ENCODE assay signal across 8 cellular contexts in genomic region chr14:24113379-24113800, GRCh38. TPM values are rescaled to one million over a fixed set of nuclear protein-coding genes. Genes with fewer than 3 reads are reported as not detected.
DNase-seq lines count a peak whose midpoint lies in the region; ATAC-seq, FAIRE-seq and TF ChIP-seq lines count a peak whose summit lies in the region.

No MANE protein-coding gene starts in this region.

- DNase-seq in bronchial epithelial cell (ENCODE audit: low read depth): no peak
- DNase-seq in mucosa of descending colon: peak in 1 of 3 donors; percentile 39
- DNase-seq in activated effector memory CD4-positive, alpha-beta T cell treated with Interleukin-2 at 50 U/mL for 16 hours: no peak
- no peak for DNase-seq in NCI-H526 (lab: John Stamatoyannopoulos, UW)

- peak overlapping the region; percentile 98 to 100 (median 100) for H3K27ac Mint-ChIP-seq in IgD-negative memory B cell

- H3K27me3 ChIP-seq in ACC112 (ENCODE audit: insufficient read depth, low read length): no peaks in the 10 kb centered on the region
- no peaks in the 10 kb centered on the region for H3K27me3 ChIP-seq in bronchial epithelial cell (ENCODE audit: control insufficient read depth, insufficient read depth, low read length)

- peak overlapping the region; percentile 55 for H2AFZ ChIP-seq in ACC112 (ENCODE audit: low read length, unreplicated experiment)

- H3K4me3 ChIP-seq in ACC112 (ENCODE audit: low read depth, low read length): peak overlapping the region; percentile 91
- H3K4me3 ChIP-seq in bronchial epithelial cell (ENCODE audit: low read depth, low read length): peak overlapping the region; percentile 60
- H3K4me3 ChIP-seq in mucosa of descending colon: peak overlapping the region; percentile 31

- TF ChIP-seq CTCF in bronchial epithelial cell (IDR thresholded peaks at IDR 0.05; ENCODE audit: insufficient read depth, low read length, severe bottlenecking) (no peak), mucosa of descending colon (IDR thresholded peaks at IDR 0.05) (no peak)

- no peaks in the 10 kb centered on the region for H3K36me3 Mint-ChIP-seq in IgD-negative memory B cell

- intact Hi-C loops in mucosa of descending colon (cut with DNase I, micrococcal nuclease): no loop called here

- H3K36me3 ChIP-seq in ACC112 (ENCODE audit: insufficient read depth, low read length) (no peaks in the 10 kb centered on the region; the same call in 1 of the 2 replicates), bronchial epithelial cell (ENCODE audit: control insufficient read depth, insufficient read depth, low read length) (peaks cover 12% of the 10 kb centered on the region), mucosa of descending colon (ENCODE audit: low read depth) (peaks cover 4% of the 10 kb centered on the region)

- H3K9me3 ChIP-seq in mucosa of descending colon: no peaks in the 10 kb centered on the region

- H3K27ac ChIP-seq in ACC112 (ENCODE audit: low read depth, low read length): peak overlapping the region; percentile 89

- FAIRE-seq in bronchial epithelial cell (lab: Jason Lieb, UNC): no peak

- H3K4me1 Mint-ChIP-seq in IgD-negative memory B cell: peaks cover 22 to 25% (median 23%) of the 10 kb centered on the region in 3 donors

- ATAC-seq in mucosa of descending colon (no peak), HG03565 (IDR thresholded peaks at IDR 0.05; ENCODE audit: unreplicated experiment) (no peak), GM19395 (IDR thresholded peaks at IDR 0.05; ENCODE audit: unreplicated experiment) (no peak)

- no peaks in the 10 kb centered on the region for H3K27me3 Mint-ChIP-seq in IgD-negative memory B cell

- H3K4me1 ChIP-seq in ACC112 (ENCODE audit: control insufficient read depth, insufficient read depth, low read length, unreplicated experiment) (peaks cover 6% of the 10 kb centered on the region), mucosa of descending colon (ENCODE audit: low read depth) (peaks cover 18% of the 10 kb centered on the region)

- peak overlapping the region; percentile 95 to 100 (median 98) for H3K4me3 Mint-ChIP-seq in IgD-negative memory B cell

- H3K79me2 ChIP-seq in ACC112 (ENCODE audit: control insufficient read depth, insufficient read depth, low read length, unreplicated experiment): no peaks in the 10 kb centered on the region

- H3K9me3 Mint-ChIP-seq in IgD-negative memory B cell: no peaks in the 10 kb centered on the region

RNA-seq across cellular contexts. Expression of gene DCAF11, which starts 1.2 kb away (rescaled TPM):
- polyA plus RNA-seq in IgD-negative memory B cell: 74.5 TPM
- total RNA-seq in bronchial epithelial cell (70.5 and 83.5 TPM in 2 replicates), mucosa of descending colon (100 to 1,000 TPM in 1 of 3 donors, 10 to 100 TPM in 2; 65.8 to 101 (median 84.9) TPM)

RNA-seq across cellular contexts. Expression of gene NRL, which starts 1.4 kb away (rescaled TPM):
- polyA plus RNA-seq in IgD-negative memory B cell: 2.6 TPM
- total RNA-seq in bronchial epithelial cell: 0.64 and 0.79 TPM in 2 replicates
- 1 to 10 TPM; 2.3 to 4.5 (median 2.8) TPM for total RNA-seq in mucosa of descending colon

RNA-seq across cellular contexts. Expression of gene FITM1, which starts 17.1 kb away (rescaled TPM):
- polyA plus RNA-seq in IgD-negative memory B cell: 1.1 TPM
- total RNA-seq in bronchial epithelial cell (0.51 TPM in 1 of 2 replicates, not detected in the other), mucosa of descending colon (1 to 10 TPM in 2 of 3 donors, under 1 TPM in 1; 0.79 to 1.9 (median 1.3) TPM)

RNA-seq across cellular contexts. Expression of gene PCK2, which starts 19.3 kb away (rescaled TPM):
- polyA plus RNA-seq in IgD-negative memory B cell: 50.2 TPM
- total RNA-seq in bronchial epithelial cell (84.8 and 223 TPM in 2 replicates), mucosa of descending colon (100 to 1,000 TPM in 2 of 3 donors, 10 to 100 TPM in 1; 64.7 to 150 (median 150) TPM)

RNA-seq across cellular contexts. Expression of gene PSME1, which starts 22.6 kb away (rescaled TPM):
- 804 TPM for polyA plus RNA-seq in IgD-negative memory B cell
- total RNA-seq in bronchial epithelial cell (65.0 and 71.8 TPM in 2 replicates), mucosa of descending colon (100 to 1,000 TPM; 188 to 279 (median 203) TPM)

Comparison
In these comparisons a context has a peak if more than half of its experiments do, and no peak if none do; other contexts are left out.
1. H3K4me3 ChIP-seq: peak in every context shown above with its lines; median percentile 91 in ACC112; 60 in bronchial epithelial cell; 31 in mucosa of descending colon.